ENCODE assay signal across 1 cellular context in the genomic region with DNA sequence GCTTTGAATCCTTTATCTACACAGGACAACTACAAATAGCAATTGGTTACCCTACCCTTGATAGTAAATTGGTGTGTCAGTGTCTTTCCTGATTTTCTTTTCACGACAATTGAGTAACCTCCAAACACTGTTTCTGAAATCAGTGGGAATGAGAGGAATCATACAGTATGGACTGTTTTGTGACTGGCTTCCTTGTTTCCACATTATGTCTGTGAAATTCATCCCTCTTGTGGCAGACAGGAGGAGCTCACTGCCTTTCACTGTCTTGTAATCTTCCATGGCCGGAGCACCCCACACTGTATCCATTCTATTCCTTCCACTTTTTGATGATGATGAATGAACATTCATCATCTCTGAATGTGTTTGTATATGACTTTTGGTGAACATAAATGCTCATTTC.
TF ChIP-seq lines count a peak whose summit lies in the region.

No MANE protein-coding gene starts in this region.

TF ChIP-seq in H1, 55 proteins besides CTCF, POLR2A, EP300 and RAD21 (continued from another document):
- no peak for TF ChIP-seq CHD1 (IDR thresholded peaks at IDR 0.05; ENCODE audit: low read depth, low read length)
- TF ChIP-seq CBX5 (IDR thresholded peaks at IDR 0.05; ENCODE audit: low read depth, low read length): no peak
- TF ChIP-seq RXRA (IDR thresholded peaks at IDR 0.05; ENCODE audit: insufficient read depth, low read depth, low read length): no peak
- no peak for TF ChIP-seq SIX5 (IDR thresholded peaks at IDR 0.05; ENCODE audit: low read depth, low read length)
- no peak for TF ChIP-seq TCF12 (IDR thresholded peaks at IDR 0.05; ENCODE audit: low read depth, low read length)
- TF ChIP-seq JUND (IDR thresholded peaks at IDR 0.05; ENCODE audit: low read length): no peak
